Comparison of ENCODE assay signal across 9 cellular contexts in the genomic region with DNA sequence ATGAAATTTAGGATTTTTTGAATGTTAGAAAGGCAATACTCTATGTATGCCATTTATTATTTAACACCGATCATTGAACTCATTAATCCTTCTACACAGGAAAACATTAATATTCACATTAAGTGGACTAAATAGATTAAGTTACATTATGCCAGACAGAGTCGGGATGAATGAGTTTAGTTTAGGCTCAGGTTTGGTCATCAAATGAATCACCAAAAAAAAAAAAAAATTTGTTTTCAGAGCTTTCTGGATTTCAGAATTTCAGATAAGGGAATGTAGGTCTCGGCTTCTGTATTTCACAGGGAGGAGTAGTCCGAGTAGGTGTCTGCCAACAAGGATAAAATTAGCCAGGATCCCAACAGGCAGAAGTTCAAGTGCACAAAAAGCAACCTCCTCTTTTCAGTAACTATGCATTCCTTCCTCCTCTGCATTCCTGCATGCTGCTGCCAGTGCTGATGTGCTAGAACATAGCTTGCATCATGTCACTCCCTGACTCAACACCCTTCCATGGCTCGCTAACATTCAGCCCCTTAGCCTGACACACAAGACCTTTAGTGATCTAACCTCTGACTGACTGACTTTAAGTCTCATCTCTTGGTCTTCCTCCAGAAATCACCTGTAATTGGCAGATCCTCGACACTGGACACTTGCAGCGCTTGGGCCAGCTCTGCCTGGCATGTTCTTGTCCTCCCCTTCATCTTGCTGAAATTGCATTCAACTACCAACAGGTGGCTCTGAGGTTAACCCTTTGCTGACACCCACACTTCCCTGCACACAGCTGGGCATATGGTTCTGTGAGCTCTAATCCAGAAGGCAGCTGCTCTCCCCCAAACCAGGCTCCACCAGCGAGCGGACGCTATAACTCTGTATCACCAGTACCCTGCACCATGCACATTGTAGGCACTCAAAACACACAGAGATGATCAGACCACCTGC.
DNase-seq lines count a peak whose midpoint lies in the region; ATAC-seq lines count a peak whose summit lies in the region.
"Had no signal": no experiment of that assay in that cellular context is flagged by ENCODE, and none has a peak within 500 bp of the region (broad histone marks: within the 10 kb centered on the region; RNA-seq: fewer than 3 reads in every experiment).

No MANE protein-coding gene starts in this region.

- no peak overlapping the region for H3K4me3 Mint-ChIP-seq in T-helper 2 cell treated with Interferon-gamma antibody and Interleukin-4, amounts not matched to agents 5 μg/mL and 100 μg/mL, for 36 hours

- peaks cover 1% of the 10 kb centered on the region for H3K4me1 Mint-ChIP-seq in T-helper 2 cell treated with Interferon-gamma antibody and Interleukin-4, amounts not matched to agents 5 μg/mL and 100 μg/mL, for 36 hours (ENCODE audit: low read depth)

- peak; percentile 13 for DNase-seq in Daoy (ENCODE audit: low read depth)
- peak; percentile 80 for DNase-seq in HCEC 1CT
- DNase-seq in T-helper 2 cell treated with Interferon-gamma antibody and Interleukin-4, amounts not matched to agents 5 μg/mL and 100 μg/mL, for 36 hours (ENCODE audit: low spot score) = peak; percentile 9
- peak; percentile 71 for DNase-seq in iPS DF 4.7 (ENCODE audit: extremely low read depth, low spot score)
- DNase-seq in NCI-H2029 treated with DMSO at 0.1 percent for 48 hours (lab: John Stamatoyannopoulos, UW) = no peak
- no peak for DNase-seq in activated CD4-positive, CD25-positive, alpha-beta regulatory T cell treated with anti-CD3 and anti-CD28 coated beads, Interleukin-2, amount 50 U/mL, for 72 hours
- DNase-seq in glomerular visceral epithelial cell (ENCODE audit: extremely low spot score) = no peak
- DNase-seq: lower lobe of right lung had no signal

- no peaks in the 10 kb centered on the region for H3K9me3 Mint-ChIP-seq in T-helper 2 cell treated with Interferon-gamma antibody and Interleukin-4, amounts not matched to agents 5 μg/mL and 100 μg/mL, for 36 hours

- H3K27ac Mint-ChIP-seq in T-helper 2 cell treated with Interferon-gamma antibody and Interleukin-4, amounts not matched to agents 5 μg/mL and 100 μg/mL, for 36 hours = no peak overlapping the region

- no peaks in the 10 kb centered on the region for H3K36me3 Mint-ChIP-seq in T-helper 2 cell treated with Interferon-gamma antibody and Interleukin-4, amounts not matched to agents 5 μg/mL and 100 μg/mL, for 36 hours (ENCODE audit: low read depth)

- peaks cover 3% of the 10 kb centered on the region for H3K27me3 Mint-ChIP-seq in T-helper 2 cell treated with Interferon-gamma antibody and Interleukin-4, amounts not matched to agents 5 μg/mL and 100 μg/mL, for 36 hours (ENCODE audit: low read depth)

- no peak for ATAC-seq in GM21576 (IDR thresholded peaks at IDR 0.05; ENCODE audit: unreplicated experiment)

Comparison
In these comparisons a context has a peak if more than half of its experiments do, and no peak if none do; other contexts are left out.
1. DNase-seq: peak in Daoy (single experiment), HCEC 1CT (single experiment), T-helper 2 cell treated with Interferon-gamma antibody and Interleukin-4, amounts not matched to agents 5 μg/mL and 100 μg/mL, for 36 hours (single experiment) and iPS DF 4.7 (single experiment); none in NCI-H2029 treated with DMSO at 0.1 percent for 48 hours (single experiment), activated CD4-positive, CD25-positive, alpha-beta regulatory T cell treated with anti-CD3 and anti-CD28 coated beads, Interleukin-2, amount 50 U/mL, for 72 hours (single experiment) and glomerular visceral epithelial cell (single experiment).